In genomic region chr16:1096164-1097082, GRCh38 we compare ENCODE assay signal across 2 cellular contexts.
TF ChIP-seq lines count a peak whose summit lies in the region.

Gene C1QTNF8 (minus strand): TSS chr16:1096244. CDS start chr16:1094922, 1,322 bp downstream.

TF ChIP-seq in HEK293, 187 proteins besides CTCF, POLR2A, EP300 and RAD21:
- TF ChIP-seq SP2 (tag by site-specific recombination; IDR thresholded peaks at IDR 0.05) (peak; percentile 60), GLIS1 (tag by site-specific recombination; IDR thresholded peaks at IDR 0.05) (peak; percentile 89), SETDB1 (IDR thresholded peaks at IDR 0.05; ENCODE audit: insufficient read length, low read length) (no peak), PATZ1 (tag by site-specific recombination; IDR thresholded peaks at IDR 0.05) (no peak), ZBTB26 (tag by site-specific recombination; optimal IDR thresholded peaks at IDR 0.05) (no peak), ZBTB44 (tag by site-specific recombination; IDR thresholded peaks at IDR 0.05) (no peak), ZNF433 (tag by site-specific recombination; IDR thresholded peaks at IDR 0.05; ENCODE audit: low read depth) (no peak), ZNF600 (tag by site-specific recombination; IDR thresholded peaks at IDR 0.05) (peak; percentile 44; the same call in 1 of the 2 replicates), ZFHX2 (tag by site-specific recombination; conservative IDR thresholded peaks at IDR 0.05) (no peak), ZNF747 (tag by site-specific recombination; IDR thresholded peaks at IDR 0.05) (no peak), ZNF777 (tag by site-specific recombination; IDR thresholded peaks at IDR 0.05; ENCODE audit: borderline replicate concordance) (no peak), ZNF366 (tag by site-specific recombination; conservative IDR thresholded peaks at IDR 0.05) (no peak), ZNF621 (tag by site-specific recombination; IDR thresholded peaks at IDR 0.05) (no peak), KLF1 (tag by site-specific recombination; IDR thresholded peaks at IDR 0.05) (peak; percentile 25; the same call in 1 of the 2 replicates), ZNF670 (tag by site-specific recombination; IDR thresholded peaks at IDR 0.05; ENCODE audit: low read depth) (no peak), ZNF362 (tag by site-specific recombination; IDR thresholded peaks at IDR 0.05) (no peak), ZIC2 (tag by site-specific recombination; IDR thresholded peaks at IDR 0.05) (peak; percentile 65)

TF ChIP-seq in H1, 55 proteins besides CTCF, POLR2A, EP300 and RAD21:
- TF ChIP-seq RNF2 (IDR thresholded peaks at IDR 0.05; ENCODE audit: borderline replicate concordance, low read depth, low read length, missing control alignments, poor library complexity, severe bottlenecking) (no peak), CREB1 (IDR thresholded peaks at IDR 0.05) (no peak), GABPA (IDR thresholded peaks at IDR 0.05; ENCODE audit: borderline replicate concordance, insufficient read depth, low read length) (peak; percentile 36; the same call in 1 of the 2 replicates), ASH2L (IDR thresholded peaks at IDR 0.05; ENCODE audit: low read length) (no peak), GTF2F1 (IDR thresholded peaks at IDR 0.05; ENCODE audit: borderline replicate concordance, low read depth, low read length) (no peak)
TF ChIP-seq in H1: peak in this region for 1.
